In the genomic region with DNA sequence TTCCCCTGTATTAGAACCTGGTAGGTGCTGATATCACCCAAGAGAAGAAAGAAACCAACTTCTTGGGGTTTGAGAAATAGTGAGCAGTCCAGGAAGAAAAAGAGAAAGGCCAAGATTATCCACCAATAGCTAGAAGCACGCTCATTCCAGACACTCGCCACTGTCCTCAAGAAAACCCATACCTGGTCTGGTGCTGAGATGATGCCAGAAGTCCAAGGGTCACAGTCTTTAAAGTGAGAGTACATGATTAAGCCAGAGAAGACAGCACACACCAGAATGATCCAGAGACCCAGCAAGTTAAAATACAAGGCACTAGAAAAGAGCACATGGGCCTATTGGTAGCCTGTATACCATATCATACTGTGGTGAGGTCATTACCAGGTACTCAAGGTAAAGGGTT, we compare ENCODE assay signal across 27 cellular contexts. TPM values are rescaled to one million over a fixed set of nuclear protein-coding genes. Genes with fewer than 3 reads are reported as not detected.
"Had no signal": no experiment of that assay in that cellular context is flagged by ENCODE, and none has a peak within 500 bp of the region (broad histone marks: within the 10 kb centered on the region; RNA-seq: fewer than 3 reads in every experiment).

No MANE protein-coding gene starts in this region.

- ATAC-seq: heart left ventricle; left cardiac atrium; naive thymus-derived CD4-positive, alpha-beta T cell; right cardiac atrium; stimulated activated memory B cell treated with anti-CD40 and anti-IgM and Interleukin-4, amounts not matched to agents 10 μg/mL and 1 μg/mL and 100 μg/mL, for 72 hours; stimulated activated naive CD8-positive, alpha-beta T cell treated with anti-CD3 and anti-CD28 coated beads, Interleukin-15, amount 100 ng/mL, for 72 hours; upper lobe of right lung had no signal

- FAIRE-seq: keratinocyte, pancreas, urothelium cell line had no signal

- H3K27me3 ChIP-seq: heart left ventricle, pancreas, sigmoid colon, tibial nerve, upper lobe of right lung had no signal

- H3K36me3 ChIP-seq: heart left ventricle, left ventricle myocardium inferior, pancreas, prostate gland, sigmoid colon, tibial nerve, upper lobe of right lung had no signal

- H3K27ac ChIP-seq: heart left ventricle, left ventricle myocardium inferior, pancreas, prostate gland, sigmoid colon, tibial nerve, upper lobe of right lung had no signal

- H3K4me1 ChIP-seq: heart left ventricle, left ventricle myocardium inferior, pancreas, prostate gland, tibial nerve, upper lobe of right lung had no signal

- H3K4me3 ChIP-seq: heart left ventricle, left ventricle myocardium inferior, lung, pancreas, prostate gland, sigmoid colon, smooth muscle cell, tibial nerve, upper lobe of right lung had no signal

- DNase-seq: glutamatergic neuron; heart left ventricle; hippocampal formation; kidney glomerular epithelial cell; left cardiac atrium; left ventricle myocardium inferior; naive thymus-derived CD4-positive, alpha-beta T cell; nucleus accumbens; pancreas; retina; right cardiac atrium; sigmoid colon; stimulated activated CD4-positive, alpha-beta T cell treated with anti-CD3 and anti-CD28 coated beads, Interleukin-1b, Interleukin-23, amount 100 ng/mL, for 48 hours; stimulated activated CD4-positive, alpha-beta T cell treated with anti-CD3 and anti-CD28 coated beads, Interleukin-2, amount 100 ng/mL, for 48 hours; stimulated activated CD4-positive, alpha-beta T cell treated with anti-CD3 and anti-CD28 coated beads, Interleukin-4, amount 100 ng/mL, for 4 hours; stimulated activated CD8-positive, alpha-beta memory T cell treated with anti-CD3 and anti-CD28 coated beads, Interleukin-4, amount 100 ng/mL, for 48 hours; stimulated activated naive CD4-positive, alpha-beta T cell treated with Interleukin-2 at 50 U/mL for 16 hours; stimulated activated naive CD8-positive, alpha-beta T cell treated with anti-CD3 and anti-CD28 coated beads, Interleukin-15, amount 100 ng/mL, for 72 hours; substantia nigra; upper lobe of right lung had no signal

- H3K9me3 ChIP-seq: heart left ventricle, left ventricle myocardium inferior, pancreas, prostate gland, sigmoid colon, tibial nerve, upper lobe of right lung had no signal

- H3K4me2 ChIP-seq: smooth muscle cell had no signal

RNA-seq across cellular contexts. Expression of a gene that starts 23.6 kb away (rescaled TPM):
- total RNA-seq: left ventricle myocardium inferior; naive thymus-derived CD4-positive, alpha-beta T cell; prostate gland; upper lobe of right lung had no signal
- polyA plus RNA-seq: heart left ventricle; keratinocyte; lung; naive thymus-derived CD4-positive, alpha-beta T cell; pancreas had no signal
